In genomic region chr1:113029822-113030221, GRCh38 we compare ENCODE assay signal across 25 cellular contexts. TPM values are rescaled to one million over a fixed set of nuclear protein-coding genes. Genes with fewer than 3 reads are reported as not detected.
DNase-seq lines count a peak whose midpoint lies in the region; ATAC-seq and TF ChIP-seq lines count a peak whose summit lies in the region.
"Had no signal": no experiment of that assay in that cellular context is flagged by ENCODE, and none has a peak within 500 bp of the region (broad histone marks: within the 10 kb centered on the region; RNA-seq: fewer than 3 reads in every experiment).

No MANE protein-coding gene starts in this region.

- no peaks in the 10 kb centered on the region for H3K27me3 ChIP-seq in OCI-LY3 (ENCODE audit: low read depth, low read length)
- H3K27me3 ChIP-seq in left ventricle myocardium inferior (ENCODE audit: low read depth) = no peaks in the 10 kb centered on the region
- H3K27me3 ChIP-seq in gastrocnemius medialis = no peaks in the 10 kb centered on the region

- no peak overlapping the region for H2AFZ ChIP-seq in OCI-LY3 (ENCODE audit: low read depth, low read length)
- H2AFZ ChIP-seq: PC-9 had no signal

- peak overlapping the region; percentile 54 for H3K4me3 ChIP-seq in OCI-LY3 (ENCODE audit: low read length)
- no peak overlapping the region for H3K4me3 ChIP-seq in left ventricle myocardium inferior
- no peak overlapping the region for H3K4me3 ChIP-seq in gastrocnemius medialis
- H3K4me3 ChIP-seq: GM12878, K562, PC-9 had no signal

- H3K27ac ChIP-seq in OCI-LY3 (ENCODE audit: low read length) = peak overlapping the region; percentile 93
- peak overlapping the region; percentile 86 for H3K27ac ChIP-seq in left ventricle myocardium inferior (replicated peaks)
- H3K27ac ChIP-seq in gastrocnemius medialis = peak overlapping the region; percentile 25 to 41 (median 32)
- H3K27ac ChIP-seq: PC-9 had no signal

- no peaks in the 10 kb centered on the region for H3K79me2 ChIP-seq in OCI-LY3 (ENCODE audit: low read length)

- ATAC-seq in Right ventricle myocardium inferior (peak; percentile 74), gastrocnemius medialis (no peak), HG02642 (IDR thresholded peaks at IDR 0.05; ENCODE audit: poor library complexity, unreplicated experiment) (no peak)
- ATAC-seq: K562 had no signal

- no peaks in the 10 kb centered on the region for H3K36me3 ChIP-seq in OCI-LY3 (replicated peaks; ENCODE audit: low read depth, low read length)
- H3K36me3 ChIP-seq in left ventricle myocardium inferior = no peaks in the 10 kb centered on the region
- no peaks in the 10 kb centered on the region for H3K36me3 ChIP-seq in gastrocnemius medialis

- no peak for DNase-seq in Right ventricle myocardium inferior (ENCODE audit: missing footprints)
- no peak for DNase-seq in cardiac septum (ENCODE audit: low spot score)
- DNase-seq in left ventricle myocardium inferior = no peak
- DNase-seq in gastrocnemius medialis = no peak
- DNase-seq in DMS53 (lab: John Stamatoyannopoulos, UW) = no peak
- DNase-seq: C1 segment of cervical spinal cord; CD4-positive, alpha-beta memory T cell; COR-L47; EL; GDM1; H7; Kasumi-1; NCI-H1105 treated with DMSO at 0.1 percent for 48 hours; NCI-H146; NCI-H2029; NCI-H446; NCI-H524 treated with DMSO at 0.1 percent for 48 hours; NCI-H82; NK-92 treated with Interleukin-12 subunit alpha and Interleukin-12 subunit beta, amount 100 ng/mL, for 24 hours; PC-9; SHP77 had no signal

- peak overlapping the region; percentile 61 for H3K9ac ChIP-seq in OCI-LY3 (ENCODE audit: low read length)

- H3K4me2 ChIP-seq in OCI-LY3 (ENCODE audit: low read length) = peak overlapping the region; percentile 74
- H3K4me2 ChIP-seq: PC-9 had no signal

- H4K20me1 ChIP-seq in OCI-LY3 (ENCODE audit: insufficient read depth, low read length) = no peaks in the 10 kb centered on the region

- intact Hi-C loops in Right ventricle myocardium inferior (cut with DNase I) (loop anchor here (2.0 kb wide), 1 partner anchor 73 kb away; the partner anchor contains the start of gene SLC16A1), cardiac septum (cut with DNase I) (no loop called here), left ventricle myocardium inferior (cut with micrococcal nuclease) (no loop called here), gastrocnemius medialis (cut with DNase I; ENCODE audit: low total_unique reads) (no loop called here)

- H3K9me3 ChIP-seq in OCI-LY3 (ENCODE audit: insufficient read depth, low read length) = no peaks in the 10 kb centered on the region
- no peaks in the 10 kb centered on the region for H3K9me3 ChIP-seq in left ventricle myocardium inferior (replicated peaks)
- H3K9me3 ChIP-seq in gastrocnemius medialis = no peaks in the 10 kb centered on the region

- TF ChIP-seq CTCF in OCI-LY3 (IDR thresholded peaks at IDR 0.05; ENCODE audit: low read depth, low read length) (no peak), left ventricle myocardium inferior (IDR thresholded peaks at IDR 0.05; ENCODE audit: borderline replicate concordance) (no peak), gastrocnemius medialis (IDR thresholded peaks at IDR 0.05 in 4 of 5, conservative IDR thresholded peaks at IDR 0.05 in 1 of 5) (no peak)

- in situ Hi-C loops in gastrocnemius medialis (cut with MboI; ENCODE audit: low sequenced_read_pairs in 4 of 4) = no loop called here

- TF ChIP-seq POLR2A in gastrocnemius medialis (IDR thresholded peaks at IDR 0.05) = no peak

- peaks cover 43% of the 10 kb centered on the region for H3K4me1 ChIP-seq in OCI-LY3 (ENCODE audit: low read length)
- H3K4me1 ChIP-seq in left ventricle myocardium inferior = peaks cover 40% of the 10 kb centered on the region
- H3K4me1 ChIP-seq in gastrocnemius medialis = peaks cover 0 to 19% of the 10 kb centered on the region in 2 donors

RNA-seq across cellular contexts. Expression of gene LRIG2, which starts 43.2 kb away (rescaled TPM):
- total RNA-seq in Right ventricle myocardium inferior = 7.8 TPM
- 11.5 TPM for total RNA-seq in cardiac septum
- 6.3 TPM for total RNA-seq in left ventricle myocardium inferior
- 1 to 10 TPM; 4.8 to 9.0 (median 8.9) TPM for total RNA-seq in gastrocnemius medialis

Comparison
In these comparisons a context has a peak if more than half of its experiments do, and no peak if none do; other contexts are left out.
1. H3K27ac ChIP-seq: peak in every context shown above with its lines; median percentile 93 in OCI-LY3; 86 in left ventricle myocardium inferior; 32 in gastrocnemius medialis.